In genomic region chr19:2726160-2726855, GRCh38 we compare ENCODE assay signal across 1 cellular context.
TF ChIP-seq lines count a peak whose summit lies in the region.

No MANE protein-coding gene starts in this region.

TF ChIP-seq in GM23338, 12 proteins besides CTCF, POLR2A, EP300 and RAD21:
- no peak for TF ChIP-seq EZH2 (IDR thresholded peaks at IDR 0.05; ENCODE audit: low read depth, unreplicated experiment)
- no peak for TF ChIP-seq POLR2AphosphoS5 (IDR thresholded peaks at IDR 0.05; ENCODE audit: low read depth)
- no peak for TF ChIP-seq NANOG (IDR thresholded peaks at IDR 0.05; ENCODE audit: borderline replicate concordance)
- TF ChIP-seq JUNB (IDR thresholded peaks at IDR 0.05; ENCODE audit: unreplicated experiment) = no peak
- TF ChIP-seq, protein P1, sequence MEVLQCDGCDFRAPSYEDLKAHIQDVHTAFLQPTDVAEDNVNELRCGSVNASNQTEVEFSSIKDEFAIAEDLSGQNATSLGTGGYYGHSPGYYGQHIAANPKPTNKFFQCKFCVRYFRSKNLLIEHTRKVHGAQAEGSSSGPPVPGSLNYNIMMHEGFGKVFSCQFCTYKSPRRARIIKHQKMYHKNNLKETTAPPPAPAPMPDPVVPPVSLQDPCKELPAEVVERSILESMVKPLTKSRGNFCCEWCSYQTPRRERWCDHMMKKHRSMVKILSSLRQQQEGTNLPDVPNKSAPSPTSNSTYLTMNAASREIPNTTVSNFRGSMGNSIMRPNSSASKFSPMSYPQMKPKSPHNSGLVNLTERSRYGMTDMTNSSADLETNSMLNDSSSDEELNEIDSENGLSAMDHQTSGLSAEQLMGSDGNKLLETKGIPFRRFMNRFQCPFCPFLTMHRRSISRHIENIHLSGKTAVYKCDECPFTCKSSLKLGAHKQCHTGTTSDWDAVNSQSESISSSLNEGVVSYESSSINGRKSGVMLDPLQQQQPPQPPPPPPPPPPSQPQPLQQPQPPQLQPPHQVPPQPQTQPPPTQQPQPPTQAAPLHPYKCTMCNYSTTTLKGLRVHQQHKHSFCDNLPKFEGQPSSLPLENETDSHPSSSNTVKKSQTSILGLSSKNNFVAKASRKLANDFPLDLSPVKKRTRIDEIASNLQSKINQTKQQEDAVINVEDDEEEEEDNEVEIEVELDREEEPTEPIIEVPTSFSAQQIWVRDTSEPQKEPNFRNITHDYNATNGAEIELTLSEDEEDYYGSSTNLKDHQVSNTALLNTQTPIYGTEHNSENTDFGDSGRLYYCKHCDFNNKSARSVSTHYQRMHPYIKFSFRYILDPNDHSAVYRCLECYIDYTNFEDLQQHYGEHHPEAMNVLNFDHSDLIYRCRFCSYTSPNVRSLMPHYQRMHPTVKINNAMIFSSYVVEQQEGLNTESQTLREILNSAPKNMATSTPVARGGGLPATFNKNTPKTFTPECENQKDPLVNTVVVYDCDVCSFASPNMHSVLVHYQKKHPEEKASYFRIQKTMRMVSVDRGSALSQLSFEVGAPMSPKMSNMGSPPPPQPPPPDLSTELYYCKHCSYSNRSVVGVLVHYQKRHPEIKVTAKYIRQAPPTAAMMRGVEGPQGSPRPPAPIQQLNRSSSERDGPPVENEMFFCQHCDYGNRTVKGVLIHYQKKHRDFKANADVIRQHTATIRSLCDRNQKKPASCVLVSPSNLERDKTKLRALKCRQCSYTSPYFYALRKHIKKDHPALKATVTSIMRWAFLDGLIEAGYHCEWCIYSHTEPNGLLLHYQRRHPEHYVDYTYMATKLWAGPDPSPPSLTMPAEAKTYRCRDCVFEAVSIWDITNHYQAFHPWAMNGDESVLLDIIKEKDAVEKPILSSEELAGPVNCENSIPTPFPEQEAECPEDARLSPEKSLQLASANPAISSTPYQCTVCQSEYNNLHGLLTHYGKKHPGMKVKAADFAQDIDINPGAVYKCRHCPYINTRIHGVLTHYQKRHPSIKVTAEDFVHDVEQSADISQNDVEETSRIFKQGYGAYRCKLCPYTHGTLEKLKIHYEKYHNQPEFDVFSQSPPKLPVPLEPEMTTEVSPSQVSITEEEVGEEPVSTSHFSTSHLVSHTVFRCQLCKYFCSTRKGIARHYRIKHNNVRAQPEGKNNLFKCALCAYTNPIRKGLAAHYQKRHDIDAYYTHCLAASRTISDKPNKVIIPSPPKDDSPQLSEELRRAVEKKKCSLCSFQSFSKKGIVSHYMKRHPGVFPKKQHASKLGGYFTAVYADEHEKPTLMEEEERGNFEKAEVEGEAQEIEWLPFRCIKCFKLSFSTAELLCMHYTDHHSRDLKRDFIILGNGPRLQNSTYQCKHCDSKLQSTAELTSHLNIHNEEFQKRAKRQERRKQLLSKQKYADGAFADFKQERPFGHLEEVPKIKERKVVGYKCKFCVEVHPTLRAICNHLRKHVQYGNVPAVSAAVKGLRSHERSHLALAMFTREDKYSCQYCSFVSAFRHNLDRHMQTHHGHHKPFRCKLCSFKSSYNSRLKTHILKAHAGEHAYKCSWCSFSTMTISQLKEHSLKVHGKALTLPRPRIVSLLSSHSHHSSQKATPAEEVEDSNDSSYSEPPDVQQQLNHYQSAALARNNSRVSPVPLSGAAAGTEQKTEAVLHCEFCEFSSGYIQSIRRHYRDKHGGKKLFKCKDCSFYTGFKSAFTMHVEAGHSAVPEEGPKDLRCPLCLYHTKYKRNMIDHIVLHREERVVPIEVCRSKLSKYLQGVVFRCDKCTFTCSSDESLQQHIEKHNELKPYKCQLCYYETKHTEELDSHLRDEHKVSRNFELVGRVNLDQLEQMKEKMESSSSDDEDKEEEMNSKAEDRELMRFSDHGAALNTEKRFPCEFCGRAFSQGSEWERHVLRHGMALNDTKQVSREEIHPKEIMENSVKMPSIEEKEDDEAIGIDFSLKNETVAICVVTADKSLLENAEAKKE (CRISPR knock-in tag; IDR thresholded peaks at IDR 0.05) = no peak
- TF ChIP-seq, protein P2, sequence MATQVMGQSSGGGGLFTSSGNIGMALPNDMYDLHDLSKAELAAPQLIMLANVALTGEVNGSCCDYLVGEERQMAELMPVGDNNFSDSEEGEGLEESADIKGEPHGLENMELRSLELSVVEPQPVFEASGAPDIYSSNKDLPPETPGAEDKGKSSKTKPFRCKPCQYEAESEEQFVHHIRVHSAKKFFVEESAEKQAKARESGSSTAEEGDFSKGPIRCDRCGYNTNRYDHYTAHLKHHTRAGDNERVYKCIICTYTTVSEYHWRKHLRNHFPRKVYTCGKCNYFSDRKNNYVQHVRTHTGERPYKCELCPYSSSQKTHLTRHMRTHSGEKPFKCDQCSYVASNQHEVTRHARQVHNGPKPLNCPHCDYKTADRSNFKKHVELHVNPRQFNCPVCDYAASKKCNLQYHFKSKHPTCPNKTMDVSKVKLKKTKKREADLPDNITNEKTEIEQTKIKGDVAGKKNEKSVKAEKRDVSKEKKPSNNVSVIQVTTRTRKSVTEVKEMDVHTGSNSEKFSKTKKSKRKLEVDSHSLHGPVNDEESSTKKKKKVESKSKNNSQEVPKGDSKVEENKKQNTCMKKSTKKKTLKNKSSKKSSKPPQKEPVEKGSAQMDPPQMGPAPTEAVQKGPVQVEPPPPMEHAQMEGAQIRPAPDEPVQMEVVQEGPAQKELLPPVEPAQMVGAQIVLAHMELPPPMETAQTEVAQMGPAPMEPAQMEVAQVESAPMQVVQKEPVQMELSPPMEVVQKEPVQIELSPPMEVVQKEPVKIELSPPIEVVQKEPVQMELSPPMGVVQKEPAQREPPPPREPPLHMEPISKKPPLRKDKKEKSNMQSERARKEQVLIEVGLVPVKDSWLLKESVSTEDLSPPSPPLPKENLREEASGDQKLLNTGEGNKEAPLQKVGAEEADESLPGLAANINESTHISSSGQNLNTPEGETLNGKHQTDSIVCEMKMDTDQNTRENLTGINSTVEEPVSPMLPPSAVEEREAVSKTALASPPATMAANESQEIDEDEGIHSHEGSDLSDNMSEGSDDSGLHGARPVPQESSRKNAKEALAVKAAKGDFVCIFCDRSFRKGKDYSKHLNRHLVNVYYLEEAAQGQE (IDR thresholded peaks at IDR 0.05; ENCODE audit: unreplicated experiment) = no peak
